ENCODE assay signal across 29 cellular contexts in the genomic region with DNA sequence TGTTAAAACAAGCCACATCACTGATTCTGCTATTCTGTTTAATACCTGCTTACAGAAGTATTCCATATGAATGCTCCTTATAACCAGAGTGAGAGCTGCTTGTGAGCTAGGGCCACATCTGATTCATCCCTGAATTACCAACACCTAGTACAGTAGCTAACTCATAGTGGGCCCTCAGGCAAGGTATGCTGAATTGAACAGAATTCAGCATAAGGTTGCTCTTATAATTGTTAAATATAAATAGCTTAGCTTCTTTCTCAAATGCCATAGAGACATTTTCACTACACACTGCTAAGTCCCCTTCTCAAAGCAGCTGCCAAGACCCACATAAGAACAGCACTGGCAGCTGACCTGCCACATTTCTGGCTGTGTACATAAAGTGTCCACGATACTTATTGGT. TPM values are rescaled to one million over a fixed set of nuclear protein-coding genes. Genes with fewer than 3 reads are reported as not detected.
"Had no signal": no experiment of that assay in that cellular context is flagged by ENCODE, and none has a peak within 500 bp of the region (broad histone marks: within the 10 kb centered on the region; RNA-seq: fewer than 3 reads in every experiment).

No MANE protein-coding gene starts in this region.

- H3K9me3 Mint-ChIP-seq: naive thymus-derived CD8-positive, alpha-beta T cell; natural killer cell treated with Interleukin-12 subunit alpha and Interleukin-12 subunit beta and Interleukin-15 and Interleukin-18, amount 100 ng/mL, for 72 hours; nephron progenitor cell; stimulated activated effector memory CD8-positive, alpha-beta T cell treated with anti-CD3 and anti-CD28 coated beads, Interleukin-12 subunit alpha, Interleukin-12 subunit beta, amount 100 ng/mL, for 72 hours; stimulated activated naive B cell treated with anti-CD40 and anti-IgM and Interleukin-4, amounts not matched to agents 10 μg/mL and 1 μg/mL and 100 μg/mL, for 72 hours; stimulated activated naive CD8-positive, alpha-beta T cell treated with anti-CD3 and anti-CD28 coated beads, Interleukin-15, Interleukin-2, amounts not matched to agents 100 ng/mL and 50 ng/mL, for 24 hours; type B pancreatic cell had no signal

- ATAC-seq: naive thymus-derived CD8-positive, alpha-beta T cell; natural killer cell treated with Interleukin-12 subunit alpha and Interleukin-12 subunit beta and Interleukin-15 and Interleukin-18, amount 100 ng/mL, for 72 hours; pancreas; right cardiac atrium; right lobe of liver; stimulated activated effector memory CD8-positive, alpha-beta T cell treated with anti-CD3 and anti-CD28 coated beads, Interleukin-12 subunit alpha, Interleukin-12 subunit beta, amount 100 ng/mL, for 72 hours; stimulated activated naive B cell treated with anti-CD40 and anti-IgM and Interleukin-4, amounts not matched to agents 10 μg/mL and 1 μg/mL and 100 μg/mL, for 72 hours; upper lobe of right lung had no signal

- H3K4me3 Mint-ChIP-seq: naive thymus-derived CD8-positive, alpha-beta T cell; natural killer cell treated with Interleukin-12 subunit alpha and Interleukin-12 subunit beta and Interleukin-15 and Interleukin-18, amount 100 ng/mL, for 72 hours; nephron progenitor cell; neural crest cell; stimulated activated effector memory CD8-positive, alpha-beta T cell treated with anti-CD3 and anti-CD28 coated beads, Interleukin-12 subunit alpha, Interleukin-12 subunit beta, amount 100 ng/mL, for 72 hours; stimulated activated naive B cell treated with anti-CD40 and anti-IgM and Interleukin-4, amounts not matched to agents 10 μg/mL and 1 μg/mL and 100 μg/mL, for 72 hours; stimulated activated naive CD8-positive, alpha-beta T cell treated with anti-CD3 and anti-CD28 coated beads, Interleukin-15, Interleukin-2, amounts not matched to agents 100 ng/mL and 50 ng/mL, for 24 hours; type B pancreatic cell had no signal

- H3K9me3 ChIP-seq: neutrophil, pancreas, prostate gland, right lobe of liver, sigmoid colon, stomach, thoracic aorta, thyroid gland, tibial nerve, upper lobe of right lung, uterus had no signal

- H3K4me1 Mint-ChIP-seq: nephron progenitor cell; neural crest cell; stimulated activated naive B cell treated with anti-CD40 and anti-IgM and Interleukin-4, amounts not matched to agents 10 μg/mL and 1 μg/mL and 100 μg/mL, for 72 hours had no signal

- H3K27me3 ChIP-seq: neutrophil, pancreas, right lobe of liver, sigmoid colon, stomach, thyroid gland, tibial nerve, upper lobe of right lung, uterus had no signal

- H3K27ac Mint-ChIP-seq: natural killer cell treated with Interleukin-12 subunit alpha and Interleukin-12 subunit beta and Interleukin-15 and Interleukin-18, amount 100 ng/mL, for 72 hours; nephron progenitor cell; stimulated activated effector memory CD8-positive, alpha-beta T cell treated with anti-CD3 and anti-CD28 coated beads, Interleukin-12 subunit alpha, Interleukin-12 subunit beta, amount 100 ng/mL, for 72 hours; stimulated activated naive B cell treated with anti-CD40 and anti-IgM and Interleukin-4, amounts not matched to agents 10 μg/mL and 1 μg/mL and 100 μg/mL, for 72 hours; stimulated activated naive CD8-positive, alpha-beta T cell treated with anti-CD3 and anti-CD28 coated beads, Interleukin-15, Interleukin-2, amounts not matched to agents 100 ng/mL and 50 ng/mL, for 24 hours; type B pancreatic cell had no signal

- DNase-seq: naive thymus-derived CD8-positive, alpha-beta T cell; nephron progenitor cell; nucleus accumbens; pancreas; right cardiac atrium; right lobe of liver; sigmoid colon; small intestine; stimulated activated CD4-positive, alpha-beta T cell treated with anti-CD3 and anti-CD28 coated beads, Interleukin-15, amount 100 ng/mL, for 24 hours; stimulated activated CD4-positive, alpha-beta T cell treated with anti-CD3 and anti-CD28 coated beads, Interleukin-2, amount 100 ng/mL, for 24 hours; stimulated activated CD4-positive, alpha-beta T cell treated with anti-CD3 and anti-CD28 coated beads, Interleukin-2, amount 100 ng/mL, for 48 hours; stimulated activated CD4-positive, alpha-beta T cell treated with anti-CD3 and anti-CD28 coated beads, Interleukin-4, amount 100 ng/mL, for 24 hours; stimulated activated naive B cell treated with anti-CD40 and anti-IgM and Interleukin-4, amounts not matched to agents 10 μg/mL and 1 μg/mL and 100 μg/mL, for 72 hours; stimulated activated naive CD4-positive, alpha-beta T cell treated with Interleukin-2 at 50 U/mL for 16 hours; stomach; thyroid gland; upper lobe of right lung; uterus had no signal

- H3K27ac ChIP-seq: neutrophil, pancreas, prostate gland, right lobe of liver, sigmoid colon, stomach, thoracic aorta, thyroid gland, tibial nerve, upper lobe of right lung, uterus had no signal

- H3K36me3 ChIP-seq: pancreas, prostate gland, thoracic aorta, thyroid gland, tibial nerve, upper lobe of right lung, uterus had no signal

- H3K36me3 Mint-ChIP-seq: natural killer cell treated with Interleukin-12 subunit alpha and Interleukin-12 subunit beta and Interleukin-15 and Interleukin-18, amount 100 ng/mL, for 72 hours; type B pancreatic cell had no signal

- H3K4me3 ChIP-seq: pancreas, prostate gland, right lobe of liver, sigmoid colon, stomach, thoracic aorta, thyroid gland, tibial nerve, upper lobe of right lung, uterus had no signal

- H3K27me3 Mint-ChIP-seq: naive thymus-derived CD8-positive, alpha-beta T cell; natural killer cell treated with Interleukin-12 subunit alpha and Interleukin-12 subunit beta and Interleukin-15 and Interleukin-18, amount 100 ng/mL, for 72 hours; stimulated activated naive B cell treated with anti-CD40 and anti-IgM and Interleukin-4, amounts not matched to agents 10 μg/mL and 1 μg/mL and 100 μg/mL, for 72 hours; stimulated activated naive CD8-positive, alpha-beta T cell treated with anti-CD3 and anti-CD28 coated beads, Interleukin-15, Interleukin-2, amounts not matched to agents 100 ng/mL and 50 ng/mL, for 24 hours; type B pancreatic cell had no signal

- H3K4me1 ChIP-seq: pancreas, prostate gland, right lobe of liver, sigmoid colon, stomach, thyroid gland, tibial nerve, upper lobe of right lung, uterus had no signal

RNA-seq across cellular contexts. Expression of gene MCF2, which starts 27.0 kb away (rescaled TPM):
- total RNA-seq: osteocyte, subcutaneous adipose tissue, upper lobe of right lung had no signal
